In the genomic region with DNA sequence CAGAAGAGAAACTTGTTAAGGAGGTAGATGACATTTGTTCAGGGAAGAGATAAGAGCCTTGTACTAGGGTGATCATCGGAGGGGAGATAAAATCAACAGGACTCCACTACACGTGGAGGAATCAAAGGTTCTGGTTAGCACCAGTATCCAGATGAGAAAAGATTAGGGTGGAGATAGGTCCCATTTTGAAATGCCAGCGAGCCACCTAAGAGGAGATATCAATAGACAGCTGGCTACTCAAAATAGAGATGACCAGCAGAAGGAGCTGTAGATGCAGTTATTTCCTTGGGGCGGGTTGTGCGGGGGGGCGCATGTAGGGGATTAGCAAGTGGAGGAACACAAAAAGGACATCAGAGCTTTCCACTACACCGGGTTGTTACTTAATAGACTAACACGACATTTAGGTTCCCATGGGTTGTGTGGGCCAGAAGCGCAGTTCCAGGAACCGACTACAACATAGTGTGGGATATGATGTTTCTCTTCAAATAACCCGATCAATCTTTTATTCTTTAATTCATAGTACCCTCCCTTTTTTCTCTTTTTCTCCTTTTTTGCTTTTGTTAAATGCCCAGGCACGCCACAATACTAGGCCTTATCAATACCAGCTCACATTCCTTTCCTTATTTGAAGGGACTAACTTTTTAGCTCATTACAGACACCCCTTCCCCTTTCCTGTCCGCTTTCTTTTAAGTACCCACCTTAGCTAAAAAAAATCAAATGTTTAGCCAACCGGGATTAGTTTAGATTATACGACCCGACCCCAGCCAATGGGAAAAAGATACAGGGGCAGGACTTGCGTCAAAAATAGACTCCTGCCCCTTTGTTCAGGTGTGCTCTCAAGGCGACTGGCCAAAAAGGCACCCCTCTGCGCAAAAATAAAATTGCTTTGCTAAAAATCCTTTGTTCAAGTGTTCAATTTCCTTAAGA, we compare ENCODE assay signal across 8 cellular contexts. TPM values are rescaled to one million over a fixed set of nuclear protein-coding genes. Genes with fewer than 3 reads are reported as not detected.
DNase-seq lines count a peak whose midpoint lies in the region; ATAC-seq and TF ChIP-seq lines count a peak whose summit lies in the region.

No MANE protein-coding gene starts in this region.

- H3K9me3 ChIP-seq in WERI-Rb-1 (ENCODE audit: severe bottlenecking): no peaks in the 10 kb centered on the region
- H3K9me3 ChIP-seq in fibroblast of lung (ENCODE audit: control insufficient read depth, insufficient read depth, low read depth, low read length): no peaks in the 10 kb centered on the region

- H3K4me2 ChIP-seq in fibroblast of lung (ENCODE audit: extremely low read depth, insufficient read depth, low read length): peak overlapping the region; percentile 73

- peak overlapping the region; percentile 37 for H2AFZ ChIP-seq in fibroblast of lung (ENCODE audit: low read length)

- peak overlapping the region; percentile 97 to 100 for H3K27ac Mint-ChIP-seq in natural killer cell treated with Interleukin-12 subunit alpha and Interleukin-12 subunit beta and Interleukin-15 and Interleukin-18, amount 100 ng/mL, for 72 hours

- H3K9me3 Mint-ChIP-seq in natural killer cell treated with Interleukin-12 subunit alpha and Interleukin-12 subunit beta and Interleukin-15 and Interleukin-18, amount 100 ng/mL, for 72 hours: no peaks in the 10 kb centered on the region

- TF ChIP-seq CTCF in WERI-Rb-1 (IDR thresholded peaks at IDR 0.05; ENCODE audit: low read depth, low read length): peak; percentile 62
- TF ChIP-seq CTCF in fibroblast of lung (conservative IDR thresholded peaks at IDR 0.05 in 1 of 2, IDR thresholded peaks at IDR 0.05 in 1 of 2; ENCODE audit: low read depth in 1 of 2, low read length in 2 of 2): peak; percentile 25 to 46

- H3K27me3 Mint-ChIP-seq in natural killer cell treated with Interleukin-12 subunit alpha and Interleukin-12 subunit beta and Interleukin-15 and Interleukin-18, amount 100 ng/mL, for 72 hours: no peaks in the 10 kb centered on the region

- H3K4me3 ChIP-seq in WERI-Rb-1 (ENCODE audit: low read depth, low read length) (peak overlapping the region; percentile 96), fibroblast of lung (replicated peaks in 1 of 4; ENCODE audit: control extremely low read depth in 1 of 4, insufficient read depth in 1 of 4, low read depth in 3 of 4, low read length in 4 of 4) (peak overlapping the region; percentile 4 to 92 (median 33))

- H3K9ac ChIP-seq in fibroblast of lung (ENCODE audit: insufficient read depth, low read length): peak overlapping the region; percentile 38

- H3K4me3 Mint-ChIP-seq in natural killer cell treated with Interleukin-12 subunit alpha and Interleukin-12 subunit beta and Interleukin-15 and Interleukin-18, amount 100 ng/mL, for 72 hours: peak overlapping the region; percentile 98

- ATAC-seq in GM21737 (IDR thresholded peaks at IDR 0.05; ENCODE audit: unreplicated experiment): peak; percentile 2
- ATAC-seq in natural killer cell treated with Interleukin-12 subunit alpha and Interleukin-12 subunit beta and Interleukin-15 and Interleukin-18, amount 100 ng/mL, for 72 hours: no peak

- DNase-seq in SIG-M5 treated with dmso at 0.1 percent for 504 hours (lab: John Stamatoyannopoulos, UW; ENCODE audit: unreplicated experiment) (peak; percentile 63), SIG-M5 (lab: John Stamatoyannopoulos, UW) (no peak), M059J (ENCODE audit: low read depth) (peak; percentile 46), WERI-Rb-1 (peak; percentile 91), fibroblast of lung (ENCODE audit: low read depth in 2 of 2) (peak; percentile 62 to 71), SKM-1 (lab: John Stamatoyannopoulos, UW; ENCODE audit: unreplicated experiment) (no peak)
- DNase-seq in natural killer cell treated with Interleukin-12 subunit alpha and Interleukin-12 subunit beta and Interleukin-15 and Interleukin-18, amount 100 ng/mL, for 72 hours (ENCODE audit: low spot score): no peak

- H3K4me1 ChIP-seq in fibroblast of lung (ENCODE audit: control insufficient read depth, extremely low read depth, insufficient read depth, low read length): peaks cover 4% of the 10 kb centered on the region

- no peaks in the 10 kb centered on the region for H3K36me3 Mint-ChIP-seq in natural killer cell treated with Interleukin-12 subunit alpha and Interleukin-12 subunit beta and Interleukin-15 and Interleukin-18, amount 100 ng/mL, for 72 hours

- H3K36me3 ChIP-seq in WERI-Rb-1: peaks cover 10% of the 10 kb centered on the region
- no peaks in the 10 kb centered on the region for H3K36me3 ChIP-seq in fibroblast of lung (ENCODE audit: control insufficient read depth, insufficient read depth, low read length)

- peaks cover 27 to 34% of the 10 kb centered on the region in 2 donors for H3K4me1 Mint-ChIP-seq in natural killer cell treated with Interleukin-12 subunit alpha and Interleukin-12 subunit beta and Interleukin-15 and Interleukin-18, amount 100 ng/mL, for 72 hours (ENCODE audit: low read depth in 2 of 2)

- H3K27ac ChIP-seq in WERI-Rb-1: peak overlapping the region; percentile 99
- peak overlapping the region; percentile 90 for H3K27ac ChIP-seq in fibroblast of lung (ENCODE audit: insufficient read depth, low read length)

- peaks cover 29% of the 10 kb centered on the region for H3K79me2 ChIP-seq in fibroblast of lung (ENCODE audit: control insufficient read depth, insufficient read depth, low read length)

- H4K20me1 ChIP-seq in fibroblast of lung (ENCODE audit: control insufficient read depth, extremely low read depth, insufficient read depth, low read length): no peaks in the 10 kb centered on the region

- no peaks in the 10 kb centered on the region for H3K27me3 ChIP-seq in WERI-Rb-1 (ENCODE audit: insufficient read depth, low read depth, severe bottlenecking)
- no peaks in the 10 kb centered on the region for H3K27me3 ChIP-seq in fibroblast of lung (ENCODE audit: control insufficient read depth, insufficient read depth, low read length)

RNA-seq across cellular contexts. Expression of a gene that starts 2.0 kb away (rescaled TPM):
- 35.0 and 56.1 TPM in 2 replicates for total RNA-seq in M059J (2014; rRNA removed; shearing (Covaris generic))
- 3.6 and 8.9 TPM in 2 replicates for total RNA-seq in fibroblast of lung
- 7.5 and 24.3 TPM in 2 replicates for polyA plus RNA-seq in fibroblast of lung
- polyA plus RNA-seq in fibroblast of lung (2012): 6.9 and 21.4 TPM in 2 replicates
- 0.89 and 0.90 TPM in 2 replicates for polyA minus RNA-seq in fibroblast of lung (ENCODE audit: low replicate concordance)
- total RNA-seq in natural killer cell treated with Interleukin-12 subunit alpha and Interleukin-12 subunit beta and Interleukin-15 and Interleukin-18, amount 100 ng/mL, for 72 hours: 10 to 100 TPM; 25.6 to 42.2 TPM

RNA-seq across cellular contexts. Expression of a gene that starts 17.0 kb away (rescaled TPM):
- 18.3 and 28.3 TPM in 2 replicates for total RNA-seq in M059J (2014; rRNA removed; shearing (Covaris generic))
- 19.3 and 21.3 TPM in 2 replicates for total RNA-seq in fibroblast of lung
- polyA plus RNA-seq in fibroblast of lung: 19.4 and 24.5 TPM in 2 replicates
- 15.4 and 15.9 TPM in 2 replicates for polyA plus RNA-seq in fibroblast of lung (2012)
- 7.9 and 11.5 TPM in 2 replicates for polyA minus RNA-seq in fibroblast of lung (ENCODE audit: low replicate concordance)
- 10 to 100 TPM; 41.4 to 52.8 TPM for total RNA-seq in natural killer cell treated with Interleukin-12 subunit alpha and Interleukin-12 subunit beta and Interleukin-15 and Interleukin-18, amount 100 ng/mL, for 72 hours

Comparison
In these comparisons a context has a peak if more than half of its experiments do, and no peak if none do; other contexts are left out.
1. DNase-seq: peak in SIG-M5 treated with dmso at 0.1 percent for 504 hours (single experiment), M059J (single experiment), WERI-Rb-1 (single experiment) and fibroblast of lung (2 of 2); none in SIG-M5 (single experiment), natural killer cell treated with Interleukin-12 subunit alpha and Interleukin-12 subunit beta and Interleukin-15 and Interleukin-18, amount 100 ng/mL, for 72 hours (single experiment) and SKM-1 (single experiment).